In the genomic region with DNA sequence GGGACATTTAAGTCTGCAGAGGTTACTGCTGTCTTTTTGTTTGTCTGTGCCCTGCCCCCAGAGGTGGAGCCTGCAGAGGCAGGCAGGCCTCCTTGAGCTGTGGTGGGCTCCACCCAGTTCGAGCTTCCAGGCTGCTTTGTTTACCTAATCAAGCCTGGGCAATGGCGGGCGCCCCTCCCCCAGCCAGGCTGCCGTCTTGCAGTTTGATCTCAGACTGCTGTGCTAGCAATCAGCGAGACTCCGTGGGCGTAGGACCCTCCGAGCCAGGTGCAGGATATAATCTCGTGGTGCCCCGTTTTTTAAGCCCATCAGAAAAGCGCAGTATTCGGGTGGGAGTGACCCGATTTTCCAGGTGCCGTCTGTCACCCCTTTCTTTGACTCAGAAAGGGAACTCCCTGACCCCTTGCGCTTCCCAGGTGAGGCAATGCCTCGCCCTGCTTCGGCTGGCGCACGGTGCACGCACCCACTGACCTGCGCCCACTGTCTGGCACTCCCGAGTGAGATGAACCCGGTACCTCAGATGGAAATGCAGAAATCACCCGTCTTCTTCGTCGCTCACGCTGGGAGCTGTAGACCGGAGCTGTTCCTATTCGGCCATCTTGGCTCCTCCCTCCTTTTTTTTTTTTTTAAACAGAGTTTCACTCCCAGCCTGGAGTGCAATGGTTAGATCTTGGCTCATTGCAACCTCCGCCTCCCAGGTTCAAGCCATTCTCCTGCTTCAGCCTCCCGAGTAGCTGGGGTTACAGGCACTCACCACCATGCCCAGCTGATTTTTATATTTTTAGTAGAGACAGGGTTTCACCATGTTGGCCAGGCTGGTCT, we compare ENCODE assay signal across 2 cellular contexts.
TF ChIP-seq lines count a peak whose summit lies in the region.

No MANE protein-coding gene starts in this region.

TF ChIP-seq in Ishikawa, 13 proteins besides CTCF, POLR2A, EP300 and RAD21:
- peak; percentile 54; the same call in 1 of the 2 replicates for TF ChIP-seq YY1 (IDR thresholded peaks at IDR 0.05; ENCODE audit: low read depth)

TF ChIP-seq in K562, 482 proteins besides CTCF, POLR2A, EP300 and RAD21:
- TF ChIP-seq L3MBTL2 (IDR thresholded peaks at IDR 0.05) (peak; percentile 82), FOXK2 (conservative IDR thresholded peaks at IDR 0.05 in 1 of 2, IDR thresholded peaks at IDR 0.05 in 1 of 2; ENCODE audit: low read depth in 2 of 2) (peak; percentile 66 to 72; a peak in 3 of 4 replicates), ZNF384 (IDR thresholded peaks at IDR 0.05; ENCODE audit: low read depth, low read length) (peak; percentile 52; the same call in 1 of the 2 replicates), SOX6 (IDR thresholded peaks at IDR 0.05) (0 out of 2 replicates have a peak, but pooled peaks have one; percentile 31), FOXA3 (CRISPR knock-in tag; conservative IDR thresholded peaks at IDR 0.05 in 1 of 2, IDR thresholded peaks at IDR 0.05 in 1 of 2) (peak; percentile 66 to 76; a peak in 3 of 4 replicates), NFRKB (IDR thresholded peaks at IDR 0.05; ENCODE audit: low read depth) (peak; percentile 66; the same call in 1 of the 2 replicates), EGR1 (conservative IDR thresholded peaks at IDR 0.05) (peak; percentile 16), YY1 (IDR thresholded peaks at IDR 0.05; ENCODE audit: borderline replicate concordance in 1 of 3, control insufficient read depth in 1 of 3, extremely low read depth in 1 of 3, insufficient read depth in 3 of 3, insufficient read length in 1 of 3, insufficient replicate concordance in 2 of 3, low read depth in 1 of 3, low read length in 2 of 3) (peak in 1 of 3 experiments; percentile 46), NRF1 (conservative IDR thresholded peaks at IDR 0.05 in 1 of 2, IDR thresholded peaks at IDR 0.05 in 1 of 2) (peak in 1 of 2 experiments; percentile 22; a peak in 1 of 4 replicates)
- TF ChIP-seq, protein P1, sequence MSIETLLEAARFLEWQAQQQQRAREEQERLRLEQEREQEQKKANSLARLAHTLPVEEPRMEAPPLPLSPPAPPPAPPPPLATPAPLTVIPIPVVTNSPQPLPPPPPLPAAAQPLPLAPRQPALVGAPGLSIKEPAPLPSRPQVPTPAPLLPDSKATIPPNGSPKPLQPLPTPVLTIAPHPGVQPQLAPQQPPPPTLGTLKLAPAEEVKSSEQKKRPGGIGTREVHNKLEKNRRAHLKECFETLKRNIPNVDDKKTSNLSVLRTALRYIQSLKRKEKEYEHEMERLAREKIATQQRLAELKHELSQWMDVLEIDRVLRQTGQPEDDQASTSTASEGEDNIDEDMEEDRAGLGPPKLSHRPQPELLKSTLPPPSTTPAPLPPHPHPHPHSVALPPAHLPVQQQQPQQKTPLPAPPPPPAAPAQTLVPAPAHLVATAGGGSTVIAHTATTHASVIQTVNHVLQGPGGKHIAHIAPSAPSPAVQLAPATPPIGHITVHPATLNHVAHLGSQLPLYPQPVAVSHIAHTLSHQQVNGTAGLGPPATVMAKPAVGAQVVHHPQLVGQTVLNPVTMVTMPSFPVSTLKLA (conservative IDR thresholded peaks at IDR 0.05), result peak in 1 of 2 experiments; percentile 33; a peak in 1 of 4 replicates
- TF ChIP-seq, protein P2, sequence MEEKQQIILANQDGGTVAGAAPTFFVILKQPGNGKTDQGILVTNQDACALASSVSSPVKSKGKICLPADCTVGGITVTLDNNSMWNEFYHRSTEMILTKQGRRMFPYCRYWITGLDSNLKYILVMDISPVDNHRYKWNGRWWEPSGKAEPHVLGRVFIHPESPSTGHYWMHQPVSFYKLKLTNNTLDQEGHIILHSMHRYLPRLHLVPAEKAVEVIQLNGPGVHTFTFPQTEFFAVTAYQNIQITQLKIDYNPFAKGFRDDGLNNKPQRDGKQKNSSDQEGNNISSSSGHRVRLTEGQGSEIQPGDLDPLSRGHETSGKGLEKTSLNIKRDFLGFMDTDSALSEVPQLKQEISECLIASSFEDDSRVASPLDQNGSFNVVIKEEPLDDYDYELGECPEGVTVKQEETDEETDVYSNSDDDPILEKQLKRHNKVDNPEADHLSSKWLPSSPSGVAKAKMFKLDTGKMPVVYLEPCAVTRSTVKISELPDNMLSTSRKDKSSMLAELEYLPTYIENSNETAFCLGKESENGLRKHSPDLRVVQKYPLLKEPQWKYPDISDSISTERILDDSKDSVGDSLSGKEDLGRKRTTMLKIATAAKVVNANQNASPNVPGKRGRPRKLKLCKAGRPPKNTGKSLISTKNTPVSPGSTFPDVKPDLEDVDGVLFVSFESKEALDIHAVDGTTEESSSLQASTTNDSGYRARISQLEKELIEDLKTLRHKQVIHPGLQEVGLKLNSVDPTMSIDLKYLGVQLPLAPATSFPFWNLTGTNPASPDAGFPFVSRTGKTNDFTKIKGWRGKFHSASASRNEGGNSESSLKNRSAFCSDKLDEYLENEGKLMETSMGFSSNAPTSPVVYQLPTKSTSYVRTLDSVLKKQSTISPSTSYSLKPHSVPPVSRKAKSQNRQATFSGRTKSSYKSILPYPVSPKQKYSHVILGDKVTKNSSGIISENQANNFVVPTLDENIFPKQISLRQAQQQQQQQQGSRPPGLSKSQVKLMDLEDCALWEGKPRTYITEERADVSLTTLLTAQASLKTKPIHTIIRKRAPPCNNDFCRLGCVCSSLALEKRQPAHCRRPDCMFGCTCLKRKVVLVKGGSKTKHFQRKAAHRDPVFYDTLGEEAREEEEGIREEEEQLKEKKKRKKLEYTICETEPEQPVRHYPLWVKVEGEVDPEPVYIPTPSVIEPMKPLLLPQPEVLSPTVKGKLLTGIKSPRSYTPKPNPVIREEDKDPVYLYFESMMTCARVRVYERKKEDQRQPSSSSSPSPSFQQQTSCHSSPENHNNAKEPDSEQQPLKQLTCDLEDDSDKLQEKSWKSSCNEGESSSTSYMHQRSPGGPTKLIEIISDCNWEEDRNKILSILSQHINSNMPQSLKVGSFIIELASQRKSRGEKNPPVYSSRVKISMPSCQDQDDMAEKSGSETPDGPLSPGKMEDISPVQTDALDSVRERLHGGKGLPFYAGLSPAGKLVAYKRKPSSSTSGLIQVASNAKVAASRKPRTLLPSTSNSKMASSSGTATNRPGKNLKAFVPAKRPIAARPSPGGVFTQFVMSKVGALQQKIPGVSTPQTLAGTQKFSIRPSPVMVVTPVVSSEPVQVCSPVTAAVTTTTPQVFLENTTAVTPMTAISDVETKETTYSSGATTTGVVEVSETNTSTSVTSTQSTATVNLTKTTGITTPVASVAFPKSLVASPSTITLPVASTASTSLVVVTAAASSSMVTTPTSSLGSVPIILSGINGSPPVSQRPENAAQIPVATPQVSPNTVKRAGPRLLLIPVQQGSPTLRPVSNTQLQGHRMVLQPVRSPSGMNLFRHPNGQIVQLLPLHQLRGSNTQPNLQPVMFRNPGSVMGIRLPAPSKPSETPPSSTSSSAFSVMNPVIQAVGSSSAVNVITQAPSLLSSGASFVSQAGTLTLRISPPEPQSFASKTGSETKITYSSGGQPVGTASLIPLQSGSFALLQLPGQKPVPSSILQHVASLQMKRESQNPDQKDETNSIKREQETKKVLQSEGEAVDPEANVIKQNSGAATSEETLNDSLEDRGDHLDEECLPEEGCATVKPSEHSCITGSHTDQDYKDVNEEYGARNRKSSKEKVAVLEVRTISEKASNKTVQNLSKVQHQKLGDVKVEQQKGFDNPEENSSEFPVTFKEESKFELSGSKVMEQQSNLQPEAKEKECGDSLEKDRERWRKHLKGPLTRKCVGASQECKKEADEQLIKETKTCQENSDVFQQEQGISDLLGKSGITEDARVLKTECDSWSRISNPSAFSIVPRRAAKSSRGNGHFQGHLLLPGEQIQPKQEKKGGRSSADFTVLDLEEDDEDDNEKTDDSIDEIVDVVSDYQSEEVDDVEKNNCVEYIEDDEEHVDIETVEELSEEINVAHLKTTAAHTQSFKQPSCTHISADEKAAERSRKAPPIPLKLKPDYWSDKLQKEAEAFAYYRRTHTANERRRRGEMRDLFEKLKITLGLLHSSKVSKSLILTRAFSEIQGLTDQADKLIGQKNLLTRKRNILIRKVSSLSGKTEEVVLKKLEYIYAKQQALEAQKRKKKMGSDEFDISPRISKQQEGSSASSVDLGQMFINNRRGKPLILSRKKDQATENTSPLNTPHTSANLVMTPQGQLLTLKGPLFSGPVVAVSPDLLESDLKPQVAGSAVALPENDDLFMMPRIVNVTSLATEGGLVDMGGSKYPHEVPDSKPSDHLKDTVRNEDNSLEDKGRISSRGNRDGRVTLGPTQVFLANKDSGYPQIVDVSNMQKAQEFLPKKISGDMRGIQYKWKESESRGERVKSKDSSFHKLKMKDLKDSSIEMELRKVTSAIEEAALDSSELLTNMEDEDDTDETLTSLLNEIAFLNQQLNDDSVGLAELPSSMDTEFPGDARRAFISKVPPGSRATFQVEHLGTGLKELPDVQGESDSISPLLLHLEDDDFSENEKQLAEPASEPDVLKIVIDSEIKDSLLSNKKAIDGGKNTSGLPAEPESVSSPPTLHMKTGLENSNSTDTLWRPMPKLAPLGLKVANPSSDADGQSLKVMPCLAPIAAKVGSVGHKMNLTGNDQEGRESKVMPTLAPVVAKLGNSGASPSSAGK (IDR thresholded peaks at IDR 0.05), result peak; percentile 80
